In genomic region chr1:156114101-156114918, GRCh38 we compare ENCODE assay signal across 1 cellular context.
TF ChIP-seq lines count a peak whose summit lies in the region.

Gene LMNA (plus strand): TSS chr1:156114711. CDS start chr1:156114919, 208 bp downstream.

TF ChIP-seq in K562, 482 proteins besides CTCF, POLR2A, EP300 and RAD21 (continued from another document and continues in another):
- peak; percentile 67; the same call in 1 of the 2 replicates for TF ChIP-seq MYC (IDR thresholded peaks at IDR 0.05; ENCODE audit: low read depth, low read length)
- no peak for TF ChIP-seq MYC (CRISPR knock-in tag; IDR thresholded peaks at IDR 0.05; ENCODE audit: borderline replicate concordance, low read depth)
- peak; percentile 36 to 54; a peak in 1 of 4 replicates for TF ChIP-seq SIN3A (IDR thresholded peaks at IDR 0.05; ENCODE audit: borderline replicate concordance in 2 of 2, control insufficient read depth in 1 of 2, low read depth in 2 of 2, low read length in 2 of 2)
- TF ChIP-seq ETS1 (conservative IDR thresholded peaks at IDR 0.05; ENCODE audit: control insufficient read depth, low read depth, low read length), result 0 out of 2 replicates have a peak, but pooled peaks have one; percentile 24
- TF ChIP-seq TEAD4 (IDR thresholded peaks at IDR 0.05; ENCODE audit: low read length), result peak; percentile 21; the same call in 1 of the 2 replicates
- no peak for TF ChIP-seq TEAD4 (CRISPR knock-in tag; IDR thresholded peaks at IDR 0.05; ENCODE audit: borderline replicate concordance)
- peak; percentile 25; the same call in 1 of the 2 replicates for TF ChIP-seq ATF6 (CRISPR knock-in tag; IDR thresholded peaks at IDR 0.05)
- TF ChIP-seq U2AF1 (optimal IDR thresholded peaks at IDR 0.05; ENCODE audit: low read depth, low read length), result peak; percentile 80
- TF ChIP-seq NFYB (IDR thresholded peaks at IDR 0.05; ENCODE audit: extremely low read depth, insufficient read length), result peak; percentile 24
- TF ChIP-seq ZBTB8A (IDR thresholded peaks at IDR 0.05; ENCODE audit: partially characterized antibody), result no peak
- TF ChIP-seq NCOA1 (IDR thresholded peaks at IDR 0.05; ENCODE audit: low read depth), result peak; percentile 64; the same call in 1 of the 2 replicates
- no peak for TF ChIP-seq ZNF133 (CRISPR knock-in tag; IDR thresholded peaks at IDR 0.05)
- peak; percentile 77 for TF ChIP-seq CTBP1 (IDR thresholded peaks at IDR 0.05; ENCODE audit: borderline replicate concordance)
- TF ChIP-seq JUND (IDR thresholded peaks at IDR 0.05; ENCODE audit: borderline replicate concordance, low read depth, low read length), result peak; percentile 98
- peak; percentile 95 for TF ChIP-seq JUND (tag; IDR thresholded peaks at IDR 0.05; ENCODE audit: borderline replicate concordance, low read depth, low read length)
- TF ChIP-seq TEAD1 (CRISPR knock-in tag; IDR thresholded peaks at IDR 0.05), result no peak
- TF ChIP-seq CBX5 (IDR thresholded peaks at IDR 0.05; ENCODE audit: borderline replicate concordance, low read depth), result no peak
- TF ChIP-seq MED1 (CRISPR knock-in tag; IDR thresholded peaks at IDR 0.05; ENCODE audit: borderline replicate concordance), result no peak
- peak; percentile 96 for TF ChIP-seq VEZF1 (CRISPR knock-in tag; IDR thresholded peaks at IDR 0.05)
- no peak for TF ChIP-seq ZNF445 (CRISPR knock-in tag; IDR thresholded peaks at IDR 0.05; ENCODE audit: low read depth)
- no peak for TF ChIP-seq MCM3 (IDR thresholded peaks at IDR 0.05)
- no peak for TF ChIP-seq ZNF311 (CRISPR knock-in tag; IDR thresholded peaks at IDR 0.05)
- TF ChIP-seq JUNB (CRISPR knock-in tag; conservative IDR thresholded peaks at IDR 0.05), result peak; percentile 94
- TF ChIP-seq USF1 (CRISPR knock-in tag; IDR thresholded peaks at IDR 0.05), result peak; percentile 84
- peak; percentile 28; the same call in 1 of the 2 replicates for TF ChIP-seq MXI1 (IDR thresholded peaks at IDR 0.05; ENCODE audit: low read depth, low read length)
- TF ChIP-seq ZFX (CRISPR knock-in tag; IDR thresholded peaks at IDR 0.05), result no peak
- peak; percentile 88 for TF ChIP-seq SUPT5H (IDR thresholded peaks at IDR 0.05)
- 0 out of 2 replicates have a peak, but pooled peaks have one; percentile 40 for TF ChIP-seq RNF2 (IDR thresholded peaks at IDR 0.05)
- TF ChIP-seq CXXC5 (CRISPR knock-in tag; IDR thresholded peaks at IDR 0.05), result peak; percentile 36; the same call in 1 of the 2 replicates
- TF ChIP-seq CREB3L1 (IDR thresholded peaks at IDR 0.05; ENCODE audit: borderline replicate concordance, low read depth), result no peak
- TF ChIP-seq SMARCC2 (IDR thresholded peaks at IDR 0.05; ENCODE audit: low read depth), result peak; percentile 68; the same call in 1 of the 2 replicates
- peak; percentile 47; the same call in 1 of the 2 replicates for TF ChIP-seq RB1 (IDR thresholded peaks at IDR 0.05; ENCODE audit: low read depth)
- TF ChIP-seq ZNF407 (IDR thresholded peaks at IDR 0.05; ENCODE audit: low read depth), result no peak
- 0 out of 2 replicates have a peak, but pooled peaks have one; percentile 60 for TF ChIP-seq BRD4 (IDR thresholded peaks at IDR 0.05)
- TF ChIP-seq GATAD2B (IDR thresholded peaks at IDR 0.05; ENCODE audit: borderline replicate concordance), result peak; percentile 65; the same call in 1 of the 2 replicates
- peak; percentile 78 for TF ChIP-seq ELF4 (CRISPR knock-in tag; IDR thresholded peaks at IDR 0.05)
- 0 out of 2 replicates have a peak, but pooled peaks have one; percentile 10 for TF ChIP-seq PML (IDR thresholded peaks at IDR 0.05; ENCODE audit: low read length)
- peak; percentile 78; the same call in 1 of the 2 replicates for TF ChIP-seq PHF8 (IDR thresholded peaks at IDR 0.05; ENCODE audit: borderline replicate concordance, low read length)
- TF ChIP-seq SRF (CRISPR knock-in tag; IDR thresholded peaks at IDR 0.05), result peak in 1 of 2 experiments; percentile 20; a peak in 1 of 4 replicates
- peak; percentile 64 for TF ChIP-seq LEF1 (IDR thresholded peaks at IDR 0.05)
- 0 out of 2 replicates have a peak, but pooled peaks have one; percentile 13 for TF ChIP-seq ATF4 (CRISPR knock-in tag; IDR thresholded peaks at IDR 0.05)
- TF ChIP-seq ZNF232 (CRISPR knock-in tag; IDR thresholded peaks at IDR 0.05), result no peak
- no peak for TF ChIP-seq SMAD2 (IDR thresholded peaks at IDR 0.05; ENCODE audit: low read depth, low read length)
- peak; percentile 98 for TF ChIP-seq SMARCE1 (IDR thresholded peaks at IDR 0.05)
- peak; percentile 43 for TF ChIP-seq NFE2 (IDR thresholded peaks at IDR 0.05; ENCODE audit: low read depth)
- TF ChIP-seq KHSRP (IDR thresholded peaks at IDR 0.05), result 0 out of 2 replicates have a peak, but pooled peaks have one; percentile 26
- TF ChIP-seq SMAD1 (IDR thresholded peaks at IDR 0.05; ENCODE audit: low read depth, low read length, partially characterized antibody), result peak; percentile 51
- TF ChIP-seq GABPA (tag; conservative IDR thresholded peaks at IDR 0.05; ENCODE audit: low read depth), result no peak
- no peak for TF ChIP-seq SMARCB1 (IDR thresholded peaks at IDR 0.05; ENCODE audit: insufficient read length, low read depth)
- peak; percentile 36; the same call in 1 of the 2 replicates for TF ChIP-seq POLR2AphosphoS2 (IDR thresholded peaks at IDR 0.05; ENCODE audit: low read length)
- no peak for TF ChIP-seq ZFPM2 (CRISPR knock-in tag; IDR thresholded peaks at IDR 0.05)
- no peak for TF ChIP-seq ZNF324 (CRISPR knock-in tag; IDR thresholded peaks at IDR 0.05)
- TF ChIP-seq ARID1B (IDR thresholded peaks at IDR 0.05), result peak; percentile 89
- peak; percentile 89 for TF ChIP-seq ZNF395 (CRISPR knock-in tag; IDR thresholded peaks at IDR 0.05)
